In genomic region chr3:127043041-127043641, GRCh38 we compare ENCODE assay signal across 11 cellular contexts.
DNase-seq lines count a peak whose midpoint lies in the region; ATAC-seq and TF ChIP-seq lines count a peak whose summit lies in the region.
"Had no signal": no experiment of that assay in that cellular context is flagged by ENCODE, and none has a peak within 500 bp of the region (broad histone marks: within the 10 kb centered on the region; RNA-seq: fewer than 3 reads in every experiment).

No MANE protein-coding gene starts in this region.

- CTCF ChIA-PET in mammary epithelial cell (lab: Charles Lee; ENCODE audit: low non-redundant PET): no interaction called here

- no peak for TF ChIP-seq EP300 in upper lobe of left lung (IDR thresholded peaks at IDR 0.05)

- no peaks in the 10 kb centered on the region for H4K20me1 ChIP-seq in mammary epithelial cell (ENCODE audit: insufficient read depth, low read length)

- no peak for TF ChIP-seq POLR2A in upper lobe of left lung (IDR thresholded peaks at IDR 0.05)

- peak overlapping the region; percentile 82 for H2AFZ ChIP-seq in mammary epithelial cell (ENCODE audit: low read depth, low read length)

- no peak overlapping the region for H3K9ac ChIP-seq in mammary epithelial cell (ENCODE audit: insufficient read depth, low read length)

- dilution Hi-C loops in mammary epithelial cell (cut with HindIII; ENCODE audit: low sequenced_read_pairs): loop anchor here (5.0 kb wide), 1 partner anchor 56 kb away; no protein-coding TSS in a partner anchor

- ATAC-seq in Right ventricle myocardium superior (ENCODE audit: poor library complexity) (no peak), left lung (peak; percentile 88), upper lobe of left lung (ENCODE audit: low FRiP score in 2 of 2) (peak; percentile 57 to 87), GM21447 (IDR thresholded peaks at IDR 0.05; ENCODE audit: unreplicated experiment) (no peak)
- ATAC-seq: activated CD8-positive, alpha-beta T cell treated with anti-CD3 and anti-CD28 coated beads for 36 hours had no signal

- H3K27me3 ChIP-seq in left ventricle myocardium inferior (ENCODE audit: low read depth) (peaks cover 3% of the 10 kb centered on the region), mammary epithelial cell (ENCODE audit: insufficient read depth, low read length) (no peaks in the 10 kb centered on the region), left lung (no peaks in the 10 kb centered on the region), upper lobe of left lung (no peaks in the 10 kb centered on the region)

- WGBS in mammary epithelial cell (ENCODE audit: low coverage, missing lambda C conversion rate): 7% methylated on average over 14 of the region's 17 CpGs
- WGBS in upper lobe of left lung, 2 donors: 61 to 73% methylated on average over 14 to 16 of the region's 17 CpGs

- in situ Hi-C loops in mammary epithelial cell (cut with MboI; ENCODE audit: low sequenced_read_pairs in 2 of 2): no loop called here

- no peaks in the 10 kb centered on the region for H3K79me2 ChIP-seq in mammary epithelial cell (ENCODE audit: insufficient read depth, low read length)

- intact Hi-C loops in Right ventricle myocardium superior (cut with DNase I) (no loop called here), left ventricle myocardium inferior (cut with micrococcal nuclease) (no loop called here), mammary epithelial cell (cut with micrococcal nuclease) (loop anchor here (1.0 kb wide), 1 partner anchor 32 kb away; no protein-coding TSS in a partner anchor), left lung (cut with DNase I) (no loop called here)

- peak overlapping the region; percentile 59 for H3K4me2 ChIP-seq in mammary epithelial cell (ENCODE audit: insufficient read depth, low read depth, low read length)

- H3K4me3 ChIP-seq in left ventricle myocardium inferior (no peak overlapping the region), mammary epithelial cell (replicated peaks in 1 of 3; ENCODE audit: insufficient read depth in 1 of 3, low read depth in 2 of 3, low read length in 3 of 3) (no peak overlapping the region), left lung (no peak overlapping the region), upper lobe of left lung (no peak overlapping the region)
- H3K4me3 ChIP-seq: HAP-1 had no signal

- H3K9me3 ChIP-seq in left ventricle myocardium inferior (replicated peaks): no peaks in the 10 kb centered on the region
- H3K9me3 ChIP-seq in mammary epithelial cell (replicated peaks; ENCODE audit: insufficient read depth, low read length): no peaks in the 10 kb centered on the region
- H3K9me3 ChIP-seq in left lung: no peaks in the 10 kb centered on the region
- H3K9me3 ChIP-seq in upper lobe of left lung: no peaks in the 10 kb centered on the region
- H3K9me3 ChIP-seq: HAP-1 had no signal

- H3K36me3 ChIP-seq in left ventricle myocardium inferior: no peaks in the 10 kb centered on the region
- H3K36me3 ChIP-seq in mammary epithelial cell (ENCODE audit: insufficient read depth, low read length): no peaks in the 10 kb centered on the region
- no peaks in the 10 kb centered on the region for H3K36me3 ChIP-seq in left lung
- no peaks in the 10 kb centered on the region for H3K36me3 ChIP-seq in upper lobe of left lung
- H3K36me3 ChIP-seq: HAP-1 had no signal

- BruUV-seq in mammary epithelial cell (replicated peaks; lab: Mats Ljungman, UMichigan): no TSS peak

- H3K27ac ChIP-seq in left ventricle myocardium inferior (replicated peaks): no peak overlapping the region
- peak overlapping the region; percentile 45 for H3K27ac ChIP-seq in mammary epithelial cell (ENCODE audit: insufficient read depth, low read depth, low read length)
- H3K27ac ChIP-seq in left lung: peak overlapping the region; percentile 44 to 63
- peak overlapping the region; percentile 50 to 69 (median 62) for H3K27ac ChIP-seq in upper lobe of left lung

- DNase-seq in Right ventricle myocardium superior: peak; percentile 33
- no peak for DNase-seq in left ventricle myocardium inferior
- peak; percentile 59 for DNase-seq in mammary epithelial cell
- DNase-seq in left lung: peak; percentile 72 to 86
- peak; percentile 61 to 75 for DNase-seq in upper lobe of left lung
- no peak for DNase-seq in AML-193 (lab: John Stamatoyannopoulos, UW)
- DNase-seq in NOMO-1 treated with DMSO at 0.1 percent for 48 hours (lab: John Stamatoyannopoulos, UW; ENCODE audit: unreplicated experiment): no peak
- DNase-seq: activated CD8-positive, alpha-beta T cell treated with anti-CD3 and anti-CD28 coated beads for 36 hours; amniotic stem cell had no signal

- no peak for TF ChIP-seq CTCF in left ventricle myocardium inferior (IDR thresholded peaks at IDR 0.05; ENCODE audit: borderline replicate concordance)
- no peak for TF ChIP-seq CTCF in mammary epithelial cell (conservative IDR thresholded peaks at IDR 0.05 in 1 of 2, IDR thresholded peaks at IDR 0.05 in 1 of 2; ENCODE audit: extremely low read depth in 1 of 2, insufficient read depth in 1 of 2, low read depth in 1 of 2, low read length in 2 of 2)
- TF ChIP-seq CTCF in left lung (IDR thresholded peaks at IDR 0.05): no peak
- no peak for TF ChIP-seq CTCF in upper lobe of left lung (IDR thresholded peaks at IDR 0.05)

- H3K4me1 ChIP-seq in left ventricle myocardium inferior: peaks cover 10% of the 10 kb centered on the region
- H3K4me1 ChIP-seq in mammary epithelial cell (ENCODE audit: insufficient read depth, low read length): peaks cover 23% of the 10 kb centered on the region
- H3K4me1 ChIP-seq in left lung: peaks cover 0 to 9% of the 10 kb centered on the region in 2 donors
- H3K4me1 ChIP-seq in upper lobe of left lung: peaks cover 4 to 20% (median 11%) of the 10 kb centered on the region in 4 donors
- H3K4me1 ChIP-seq: HAP-1 had no signal

Comparison
In these comparisons a context has a peak if more than half of its experiments do, and no peak if none do; other contexts are left out.
1. DNase-seq: peak in Right ventricle myocardium superior (single experiment), mammary epithelial cell (single experiment), left lung (2 of 2) and upper lobe of left lung (2 of 2); none in left ventricle myocardium inferior (single experiment), AML-193 (0 of 2) and NOMO-1 treated with DMSO at 0.1 percent for 48 hours (single experiment).
2. ATAC-seq: peak in left lung (single experiment) and upper lobe of left lung (2 of 2); none in Right ventricle myocardium superior (single experiment) and GM21447 (single experiment).